In genomic region chr1:46202975-46203737, GRCh38 we compare ENCODE assay signal across 8 cellular contexts. TPM values are rescaled to one million over a fixed set of nuclear protein-coding genes. Genes with fewer than 3 reads are reported as not detected.
A peak's percentile ranks its signal among the peaks of the same experiment; 100 is the strongest.
DNase-seq lines count a peak whose midpoint lies in the region; ATAC-seq and TF ChIP-seq lines count a peak whose summit lies in the region.

A gene with protein sequence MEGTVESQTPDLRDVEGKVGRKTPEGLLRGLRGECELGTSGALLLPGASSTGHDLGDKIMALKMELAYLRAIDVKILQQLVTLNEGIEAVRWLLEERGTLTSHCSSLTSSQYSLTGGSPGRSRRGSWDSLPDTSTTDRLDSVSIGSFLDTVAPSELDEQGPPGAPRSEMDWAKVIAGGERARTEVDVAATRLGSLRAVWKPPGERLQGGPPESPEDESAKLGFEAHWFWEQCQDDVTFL (plus strand): TSS chr1:46203334. CDS start chr1:46203427, 93 bp downstream.

- POLR2A ChIA-PET in CD4-positive, alpha-beta T cell (lab: Charles Lee), result interaction anchor here (1.0 kb wide), 1 partner anchor 21 kb away, joined by 4 read pairs; no protein-coding TSS in a partner anchor
- POLR2A ChIA-PET in activated CD8-positive, alpha-beta T cell treated with anti-CD3 and anti-CD28 coated beads, Interleukin-2, amount 10 ng/mL, durations not matched to agents 7 days and 5 days (lab: Charles Lee), result interaction anchor here (0.6 to 0.7 kb wide), 2 partner anchors 8 to 1193 kb away, joined by 3 to 4 read pairs; no protein-coding TSS in a partner anchor

- H3K79me1 ChIP-seq in mesenchymal stem cell (replicated peaks; ENCODE audit: low read length, poor library complexity, severe bottlenecking), result peaks cover 9% of the 10 kb centered on the region

- H3K36me3 ChIP-seq in Karpas-422 (ENCODE audit: insufficient read depth, low read length), result no peaks in the 10 kb centered on the region
- peaks cover 0 to 1% of the 10 kb centered on the region in 2 experiments for H3K36me3 ChIP-seq in mesenchymal stem cell (ENCODE audit: control insufficient read depth in 1 of 2, insufficient read depth in 2 of 2, low read depth in 1 of 2, low read length in 2 of 2)

- DNase-seq in CD4-positive, alpha-beta T cell, result peak in 8 of 10 experiments; percentile 11 to 47 (median 19)
- DNase-seq in Karpas-422 (no peak), epithelial cell of prostate (ENCODE audit: low read depth, low spot score) (no peak), mesenchymal stem cell (peak; percentile 69), NCI-H2171 (lab: John Stamatoyannopoulos, UW) (no peak)
- peak; percentile 40 for DNase-seq in activated CD8-positive, alpha-beta T cell treated with anti-CD3 and anti-CD28 coated beads, Interleukin-2, amount 10 ng/mL, durations not matched to agents 7 days and 5 days
- DNase-seq in stimulated activated effector memory CD8-positive, alpha-beta T cell treated with anti-CD3 and anti-CD28 coated beads, Interleukin-12 subunit alpha, Interleukin-12 subunit beta, amount 100 ng/mL, for 72 hours (ENCODE audit: low spot score in 2 of 2), result peak in 1 of 2 donors; percentile 67

- H2BK12ac ChIP-seq in mesenchymal stem cell (ENCODE audit: low read length in 2 of 2), result peak within 1 kb of the TSS in 1 of 2 experiments; percentile 2

- H3K9ac ChIP-seq in Karpas-422 (ENCODE audit: low read length) (peak within 1 kb of the TSS; percentile 47), mesenchymal stem cell (ENCODE audit: low read length) (peak within 1 kb of the TSS; percentile 88)

- peak within 1 kb of the TSS; percentile 35 to 58 for H3K18ac ChIP-seq in mesenchymal stem cell (ENCODE audit: low read depth in 1 of 2, low read length in 2 of 2)

- H3K4me3 ChIP-seq in Karpas-422 (ENCODE audit: low read length), result peak within 1 kb of the TSS; percentile 63
- H3K4me3 ChIP-seq in mesenchymal stem cell (ENCODE audit: insufficient read depth in 1 of 2, low read depth in 1 of 2, low read length in 2 of 2), result peak within 1 kb of the TSS; percentile 74 to 93

- H4K91ac ChIP-seq in mesenchymal stem cell (ENCODE audit: low read length), result peak within 1 kb of the TSS; percentile 49

- H3K4me1 ChIP-seq in Karpas-422 (ENCODE audit: low read length) (peaks cover 15% of the 10 kb centered on the region), mesenchymal stem cell (ENCODE audit: control insufficient read depth, insufficient read depth, low read depth, low read length) (peaks cover 8% of the 10 kb centered on the region)

- intact Hi-C loops in CD4-positive, alpha-beta T cell (cut with DNase I, micrococcal nuclease), result no loop called here

- peak within 1 kb of the TSS in 1 of 2 experiments; percentile 13 for H3K4ac ChIP-seq in mesenchymal stem cell (ENCODE audit: low read depth in 1 of 2, low read length in 2 of 2)

- CTCF ChIA-PET in CD4-positive, alpha-beta T cell (lab: Charles Lee), result interaction anchor here (1.0 kb wide), 1 partner anchor 145 kb away, joined by 4 read pairs; no protein-coding TSS in a partner anchor
- CTCF ChIA-PET in activated CD8-positive, alpha-beta T cell treated with anti-CD3 and anti-CD28 coated beads, Interleukin-2, amount 10 ng/mL, durations not matched to agents 7 days and 5 days (lab: Charles Lee), result interaction anchor here (2.6 kb wide), 1 partner anchor 21 kb away, joined by 12 read pairs; no protein-coding TSS in a partner anchor

- peak within 1 kb of the TSS; percentile 74 for H4K8ac ChIP-seq in mesenchymal stem cell (ENCODE audit: low read length)

- no peaks in the 10 kb centered on the region for H3K36me3 Mint-ChIP-seq in CD4-positive, alpha-beta T cell (ENCODE audit: low read depth)
- H3K36me3 Mint-ChIP-seq in activated CD8-positive, alpha-beta T cell treated with anti-CD3 and anti-CD28 coated beads, Interleukin-2, amount 10 ng/mL, durations not matched to agents 7 days and 5 days (ENCODE audit: low read depth), result no peaks in the 10 kb centered on the region
- peaks cover 5% of the 10 kb centered on the region for H3K36me3 Mint-ChIP-seq in stimulated activated effector memory CD8-positive, alpha-beta T cell treated with anti-CD3 and anti-CD28 coated beads, Interleukin-12 subunit alpha, Interleukin-12 subunit beta, amount 100 ng/mL, for 72 hours

- TF ChIP-seq CTCF in CD4-positive, alpha-beta T cell (IDR thresholded peaks at IDR 0.05), result no peak

- no peaks in the 10 kb centered on the region for H3K27me3 ChIP-seq in CD4-positive, alpha-beta T cell (ENCODE audit: control insufficient read depth, insufficient read depth, low read length)
- H3K27me3 ChIP-seq in Karpas-422 (ENCODE audit: low read length) (no peaks in the 10 kb centered on the region), mesenchymal stem cell (ENCODE audit: control insufficient read depth in 1 of 2, insufficient read depth in 1 of 2, low read length in 2 of 2) (no peaks in the 10 kb centered on the region)

- no peaks in the 10 kb centered on the region for H3K79me2 ChIP-seq in Karpas-422 (ENCODE audit: low read length)

- no peaks in the 10 kb centered on the region for H3K9me3 ChIP-seq in CD4-positive, alpha-beta T cell (ENCODE audit: control insufficient read depth, low read length)
- H3K9me3 ChIP-seq in Karpas-422 (ENCODE audit: low read length) (no peaks in the 10 kb centered on the region), mesenchymal stem cell (ENCODE audit: control insufficient read depth, low read length) (no peaks in the 10 kb centered on the region)

- H3K23ac ChIP-seq in mesenchymal stem cell (ENCODE audit: low read length in 2 of 2), result no peak within 1 kb of the TSS

- H4K20me1 ChIP-seq in Karpas-422 (ENCODE audit: insufficient read depth, low read depth, low read length), result no peaks in the 10 kb centered on the region

- H2AFZ ChIP-seq in Karpas-422 (ENCODE audit: low read length) (peak within 1 kb of the TSS; percentile 71; the same call in 1 of the 2 replicates), mesenchymal stem cell (ENCODE audit: low read depth, low read length) (peak within 1 kb of the TSS; percentile 49)

- no peak within 1 kb of the TSS for H2BK120ac ChIP-seq in mesenchymal stem cell (ENCODE audit: low read depth, low read length)

- WGBS in mesenchymal stem cell, result 2% methylated on average over 45 of the region's 48 CpGs

- peak within 1 kb of the TSS; percentile 71 for H3K4me2 ChIP-seq in Karpas-422 (ENCODE audit: low read depth, low read length, poor library complexity, severe bottlenecking)
- H3K4me2 ChIP-seq in mesenchymal stem cell (ENCODE audit: low read length, poor library complexity, severe bottlenecking), result peak within 1 kb of the TSS; percentile 91

- ATAC-seq in CD4-positive, alpha-beta T cell (ENCODE audit: poor library complexity), result peak; percentile 22
- ATAC-seq in activated CD8-positive, alpha-beta T cell treated with anti-CD3 and anti-CD28 coated beads, Interleukin-2, amount 10 ng/mL, durations not matched to agents 7 days and 5 days, result no peak
- peak; percentile 41 for ATAC-seq in stimulated activated effector memory CD8-positive, alpha-beta T cell treated with anti-CD3 and anti-CD28 coated beads, Interleukin-12 subunit alpha, Interleukin-12 subunit beta, amount 100 ng/mL, for 72 hours
- no peak for ATAC-seq in GM21515 (IDR thresholded peaks at IDR 0.05; ENCODE audit: unreplicated experiment)

- H3K14ac ChIP-seq in mesenchymal stem cell (ENCODE audit: low read length in 2 of 2), result no peak within 1 kb of the TSS

- no peaks in the 10 kb centered on the region for H3K27me3 Mint-ChIP-seq in CD4-positive, alpha-beta T cell
- peaks cover 7% of the 10 kb centered on the region for H3K27me3 Mint-ChIP-seq in activated CD8-positive, alpha-beta T cell treated with anti-CD3 and anti-CD28 coated beads, Interleukin-2, amount 10 ng/mL, durations not matched to agents 7 days and 5 days (ENCODE audit: low read depth)

- no peak within 1 kb of the TSS for H3K27ac ChIP-seq in CD4-positive, alpha-beta T cell (ENCODE audit: low read depth, low read length)
- H3K27ac ChIP-seq in Karpas-422 (ENCODE audit: low read length) (no peak within 1 kb of the TSS), epithelial cell of prostate (peak within 1 kb of the TSS; percentile 50), mesenchymal stem cell (ENCODE audit: low read length, poor library complexity, severe bottlenecking) (no peak within 1 kb of the TSS)

- peak within 1 kb of the TSS; percentile 87 for H3K4me3 Mint-ChIP-seq in CD4-positive, alpha-beta T cell
- peak within 1 kb of the TSS; percentile 71 for H3K4me3 Mint-ChIP-seq in activated CD8-positive, alpha-beta T cell treated with anti-CD3 and anti-CD28 coated beads, Interleukin-2, amount 10 ng/mL, durations not matched to agents 7 days and 5 days
- H3K4me3 Mint-ChIP-seq in stimulated activated effector memory CD8-positive, alpha-beta T cell treated with anti-CD3 and anti-CD28 coated beads, Interleukin-12 subunit alpha, Interleukin-12 subunit beta, amount 100 ng/mL, for 72 hours, result peak within 1 kb of the TSS; percentile 75

- H3K4me1 Mint-ChIP-seq in CD4-positive, alpha-beta T cell (ENCODE audit: low read depth), result peaks cover 30% of the 10 kb centered on the region
- H3K4me1 Mint-ChIP-seq in activated CD8-positive, alpha-beta T cell treated with anti-CD3 and anti-CD28 coated beads, Interleukin-2, amount 10 ng/mL, durations not matched to agents 7 days and 5 days (ENCODE audit: low read depth), result peaks cover 16% of the 10 kb centered on the region
- H3K4me1 Mint-ChIP-seq in stimulated activated effector memory CD8-positive, alpha-beta T cell treated with anti-CD3 and anti-CD28 coated beads, Interleukin-12 subunit alpha, Interleukin-12 subunit beta, amount 100 ng/mL, for 72 hours, result peaks cover 7% of the 10 kb centered on the region

- no peak within 1 kb of the TSS for H3K27ac Mint-ChIP-seq in CD4-positive, alpha-beta T cell
- no peak within 1 kb of the TSS for H3K27ac Mint-ChIP-seq in activated CD8-positive, alpha-beta T cell treated with anti-CD3 and anti-CD28 coated beads, Interleukin-2, amount 10 ng/mL, durations not matched to agents 7 days and 5 days
- peak within 1 kb of the TSS; percentile 10 for H3K27ac Mint-ChIP-seq in stimulated activated effector memory CD8-positive, alpha-beta T cell treated with anti-CD3 and anti-CD28 coated beads, Interleukin-12 subunit alpha, Interleukin-12 subunit beta, amount 100 ng/mL, for 72 hours

- H2AK5ac ChIP-seq in mesenchymal stem cell (ENCODE audit: low read length, severe bottlenecking), result no peak within 1 kb of the TSS

- no peaks in the 10 kb centered on the region for H3K9me2 ChIP-seq in Karpas-422 (replicated peaks; ENCODE audit: insufficient read depth, low read length)

- peak within 1 kb of the TSS; percentile 75 for H2BK15ac ChIP-seq in mesenchymal stem cell (ENCODE audit: low read depth, poor library complexity, severe bottlenecking)

- H2BK5ac ChIP-seq in mesenchymal stem cell (ENCODE audit: low read depth, low read length, poor library complexity, severe bottlenecking), result no peak within 1 kb of the TSS

- no peaks in the 10 kb centered on the region for H3K9me3 Mint-ChIP-seq in CD4-positive, alpha-beta T cell
- H3K9me3 Mint-ChIP-seq in activated CD8-positive, alpha-beta T cell treated with anti-CD3 and anti-CD28 coated beads, Interleukin-2, amount 10 ng/mL, durations not matched to agents 7 days and 5 days (ENCODE audit: insufficient read depth), result no peaks in the 10 kb centered on the region
- no peaks in the 10 kb centered on the region for H3K9me3 Mint-ChIP-seq in stimulated activated effector memory CD8-positive, alpha-beta T cell treated with anti-CD3 and anti-CD28 coated beads, Interleukin-12 subunit alpha, Interleukin-12 subunit beta, amount 100 ng/mL, for 72 hours

RNA-seq across cellular contexts. Expression of the gene that starts here (rescaled TPM):
- under 1 TPM in 1 of 2 experiments, not detected in 1; 0.14 TPM for total RNA-seq in CD4-positive, alpha-beta T cell
- 0.25 TPM in 1 of 2 replicates, not detected in the other for total RNA-seq in Karpas-422 (2014; rRNA removed; shearing (Covaris generic); ENCODE audit: low replicate concordance)
- not detected for total RNA-seq in activated CD8-positive, alpha-beta T cell treated with anti-CD3 and anti-CD28 coated beads, Interleukin-2, amount 10 ng/mL, durations not matched to agents 7 days and 5 days
- 1.2 TPM for polyA plus RNA-seq in mesenchymal stem cell (2013, experiment 1 of 2)
- 1.1 TPM for polyA plus RNA-seq in mesenchymal stem cell (2013, experiment 2 of 2)

Comparison
In these comparisons a context has a peak if more than half of its experiments do, and no peak if none do; other contexts are left out.
1. Peak in DNase-seq and ATAC-seq in CD4-positive, alpha-beta T cell; RNA of the gene not detected or under 1 TPM.
2. Peak in DNase-seq in activated CD8-positive, alpha-beta T cell treated with anti-CD3 and anti-CD28 coated beads, Interleukin-2, amount 10 ng/mL, durations not matched to agents 7 days and 5 days; RNA of the gene not detected or under 1 TPM.